In genomic region chr16:77170805-77171204, GRCh38 we compare ENCODE assay signal across 2 cellular contexts.
A peak's percentile ranks its signal among the peaks of the same experiment; 100 is the strongest.
TF ChIP-seq lines count a peak whose summit lies in the region.

No MANE protein-coding gene starts in this region.

TF ChIP-seq in HepG2, 621 proteins besides CTCF, POLR2A, EP300 and RAD21:
- TF ChIP-seq USF2 (IDR thresholded peaks at IDR 0.05; ENCODE audit: low read depth, low read length) (peak; percentile 70), USF2 (CRISPR knock-in tag; IDR thresholded peaks at IDR 0.05; ENCODE audit: borderline replicate concordance) (no peak; the same call in 1 of the 2 replicates), RBFOX2 (IDR thresholded peaks at IDR 0.05; ENCODE audit: low read depth, low read length) (no peak), RAD51 (IDR thresholded peaks at IDR 0.05; ENCODE audit: borderline replicate concordance) (peak; percentile 79)
TF ChIP-seq in HepG2: peak in this region for 2.

TF ChIP-seq in GM12878, 131 proteins besides CTCF, POLR2A, EP300 and RAD21:
- TF ChIP-seq E2F4 (IDR thresholded peaks at IDR 0.05; ENCODE audit: low read depth, low read length) = no peak
- TF ChIP-seq RAD51 (IDR thresholded peaks at IDR 0.05) = peak; percentile 50; the same call in 1 of the 2 replicates
